In the genomic region with DNA sequence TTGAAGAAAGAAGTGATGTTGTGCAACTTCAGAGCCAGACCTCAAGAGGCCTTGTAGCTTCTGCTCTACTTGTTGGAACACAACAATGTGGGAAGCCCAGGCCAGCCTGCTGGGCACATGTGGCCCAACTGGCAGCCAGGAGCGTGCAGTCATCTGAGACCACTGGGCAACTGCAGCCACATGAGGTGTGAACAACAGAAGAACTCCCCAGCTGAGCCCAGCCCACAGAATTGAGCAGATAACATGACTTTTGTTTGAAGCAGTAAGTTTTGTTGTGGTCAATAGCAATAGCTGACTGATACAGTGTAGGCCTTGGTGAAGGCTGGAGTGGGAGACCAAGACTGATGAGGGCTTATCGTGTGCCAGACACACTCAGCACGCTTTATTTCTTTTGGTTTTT, we compare ENCODE assay signal across 8 cellular contexts. TPM values are rescaled to one million over a fixed set of nuclear protein-coding genes. Genes with fewer than 3 reads are reported as not detected.
"Had no signal": no experiment of that assay in that cellular context is flagged by ENCODE, and none has a peak within 500 bp of the region (broad histone marks: within the 10 kb centered on the region; RNA-seq: fewer than 3 reads in every experiment).

No MANE protein-coding gene starts in this region.

- H3K4me3 ChIP-seq: GM23248 had no signal

- FAIRE-seq: H1, H54, HTR-8/SVneo had no signal

- H2AFZ ChIP-seq: GM23248 had no signal

- DNase-seq: GM23248, H9, HCEC 1CT, KBM-7 had no signal

- H3K9ac ChIP-seq: GM23248 had no signal

- H3K27ac ChIP-seq: GM23248 had no signal

RNA-seq across cellular contexts. Expression of gene ADAM33, which starts 8.6 kb away (rescaled TPM):
- total RNA-seq: HT-29 had no signal

RNA-seq across cellular contexts. Expression of gene SIGLEC1, which starts 22.0 kb away (rescaled TPM):
- total RNA-seq: GM23248, H1, H9, HT-29 had no signal
- polyA plus RNA-seq: GM23248 had no signal

RNA-seq across cellular contexts. Expression of gene GFRA4, which starts 27.2 kb away (rescaled TPM):
- total RNA-seq: GM23248, H1, H9, HT-29 had no signal
- polyA plus RNA-seq: GM23248 had no signal

RNA-seq across cellular contexts. Expression of gene HSPA12B, which starts 42.1 kb away (rescaled TPM):
- total RNA-seq: GM23248, HT-29 had no signal
